1 cellular context compared by ENCODE assay signal in the genomic region with DNA sequence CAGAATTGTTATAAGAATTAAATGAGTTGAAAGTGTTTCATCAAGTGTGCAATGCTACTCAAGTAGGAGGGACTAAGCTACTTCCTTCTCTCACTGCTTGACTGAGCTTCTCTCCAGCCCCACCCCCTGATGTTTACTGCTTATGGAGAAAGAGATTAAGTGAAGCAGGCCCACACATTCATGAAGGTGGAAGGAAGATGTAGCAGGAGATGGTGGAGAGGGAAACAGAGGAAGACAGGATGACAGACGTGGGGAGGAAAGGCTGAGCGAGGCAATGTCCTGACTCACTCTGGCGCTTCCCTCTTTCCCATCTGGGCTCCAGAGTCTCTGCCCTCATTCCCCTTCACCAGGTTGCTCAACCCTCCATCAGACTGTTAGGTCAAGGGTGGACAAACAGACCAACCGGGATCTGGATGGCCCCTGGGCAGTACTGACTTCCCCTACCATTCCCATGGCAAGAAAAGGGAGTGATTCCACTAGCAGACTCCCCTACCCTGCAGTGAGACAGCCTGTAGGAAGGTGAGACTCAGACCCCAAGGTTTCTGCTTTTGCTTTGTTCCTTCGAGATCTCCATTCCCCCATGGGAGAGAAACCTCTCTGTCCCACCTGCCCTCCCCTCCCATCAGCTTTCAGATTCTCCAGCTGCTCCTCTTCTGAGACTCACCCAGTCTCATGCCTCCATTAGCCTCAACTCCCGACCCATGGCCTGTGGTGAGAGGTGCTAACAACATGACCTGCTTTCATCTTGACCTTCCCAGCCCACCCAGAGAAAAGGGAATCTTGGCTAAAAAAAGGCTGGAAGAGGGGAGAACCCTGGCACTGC.
A peak's percentile ranks its signal among the peaks of the same experiment; 100 is the strongest.
TF ChIP-seq lines count a peak whose summit lies in the region.

No MANE protein-coding gene starts in this region.

TF ChIP-seq in IMR-90, 13 proteins besides CTCF, POLR2A, EP300 and RAD21:
- TF ChIP-seq CHD1 (IDR thresholded peaks at IDR 0.05; ENCODE audit: low read depth, low read length) (no peak), FOS (IDR thresholded peaks at IDR 0.05; ENCODE audit: low read depth, low read length) (peak; percentile 66; the same call in 1 of the 2 replicates), RCOR1 (IDR thresholded peaks at IDR 0.05; ENCODE audit: insufficient replicate concordance, low read length) (peak; percentile 64), MAZ (IDR thresholded peaks at IDR 0.05; ENCODE audit: borderline replicate concordance, low read depth, low read length) (no peak; the same call in 1 of the 2 replicates), RFX5 (IDR thresholded peaks at IDR 0.05; ENCODE audit: low read depth, low read length) (no peak), CEBPB (IDR thresholded peaks at IDR 0.05; ENCODE audit: low read depth, low read length) (peak; percentile 96)
- TF ChIP-seq, protein P1, sequence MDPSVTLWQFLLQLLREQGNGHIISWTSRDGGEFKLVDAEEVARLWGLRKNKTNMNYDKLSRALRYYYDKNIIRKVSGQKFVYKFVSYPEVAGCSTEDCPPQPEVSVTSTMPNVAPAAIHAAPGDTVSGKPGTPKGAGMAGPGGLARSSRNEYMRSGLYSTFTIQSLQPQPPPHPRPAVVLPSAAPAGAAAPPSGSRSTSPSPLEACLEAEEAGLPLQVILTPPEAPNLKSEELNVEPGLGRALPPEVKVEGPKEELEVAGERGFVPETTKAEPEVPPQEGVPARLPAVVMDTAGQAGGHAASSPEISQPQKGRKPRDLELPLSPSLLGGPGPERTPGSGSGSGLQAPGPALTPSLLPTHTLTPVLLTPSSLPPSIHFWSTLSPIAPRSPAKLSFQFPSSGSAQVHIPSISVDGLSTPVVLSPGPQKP (IDR thresholded peaks at IDR 0.05; ENCODE audit: borderline replicate concordance, low read depth, low read length): no peak
